ENCODE assay signal across 27 cellular contexts in the genomic region with DNA sequence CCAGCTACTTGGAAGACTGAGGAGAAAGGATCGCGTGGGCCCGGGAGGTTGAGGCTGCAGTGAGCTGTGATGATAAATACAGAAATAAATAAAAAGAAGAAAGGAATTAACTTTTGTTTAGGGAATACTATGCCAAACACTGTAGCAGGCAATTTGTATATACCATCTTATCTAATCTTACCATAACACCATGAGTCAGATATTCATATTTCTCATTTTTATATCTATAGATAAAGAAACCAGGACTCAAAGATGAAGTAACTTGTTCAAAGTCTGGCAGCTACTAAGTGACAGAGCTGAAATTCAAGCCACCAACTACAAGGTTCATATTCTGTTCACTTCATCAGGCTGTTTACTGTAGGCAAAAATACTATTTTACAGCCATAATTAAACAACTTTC.
DNase-seq lines count a peak whose midpoint lies in the region; ATAC-seq and TF ChIP-seq lines count a peak whose summit lies in the region.
"Had no signal": no experiment of that assay in that cellular context is flagged by ENCODE, and none has a peak within 500 bp of the region (broad histone marks: within the 10 kb centered on the region; RNA-seq: fewer than 3 reads in every experiment).

No MANE protein-coding gene starts in this region.

- H2AFZ ChIP-seq in IMR-90 (replicated peaks; ENCODE audit: low read length, poor library complexity), result no peak overlapping the region

- dilution Hi-C loops in IMR-90 (cut with HindIII; ENCODE audit: low sequenced_read_pairs, unreplicated experiment), result no loop called here

- no TSS peak for BruUV-seq in IMR-90 (replicated peaks; lab: Mats Ljungman, UMichigan)

- H3K9me3 ChIP-seq in IMR-90 (ENCODE audit: control insufficient read depth, insufficient read depth, low read length), result no peaks in the 10 kb centered on the region
- H3K9me3 ChIP-seq: esophagus squamous epithelium, SK-N-SH, suprapubic skin had no signal

- no peak for TF ChIP-seq RAD21 in IMR-90 (IDR thresholded peaks at IDR 0.05; ENCODE audit: low read length)

- no CpG with 5 or more reads among the region's 3 CpGs for WGBS in IMR-90 (ENCODE audit: extremely low coverage in 2 of 2, insufficient read length in 1 of 2), 2 experiments

- peak overlapping the region; percentile 32; the same call in 1 of the 2 replicates for H3K4ac ChIP-seq in IMR-90 (ENCODE audit: low read depth, low read length)

- no peak for TF ChIP-seq POLR2A in IMR-90 (IDR thresholded peaks at IDR 0.05; ENCODE audit: low read depth, low read length)

- H3K79me1 ChIP-seq in IMR-90 (ENCODE audit: low read depth in 1 of 2, low read length in 2 of 2), result peaks cover 8 to 15% of the 10 kb centered on the region in 2 experiments; a peak in 3 of 4 replicates

- peaks cover 10% of the 10 kb centered on the region; the same call in 1 of the 2 replicates for H3K9me1 ChIP-seq in IMR-90 (ENCODE audit: insufficient read depth, low read length)

- no peak overlapping the region for H4K8ac ChIP-seq in IMR-90 (ENCODE audit: low read depth in 2 of 2, low read length in 2 of 2)

- H3K18ac ChIP-seq in IMR-90 (ENCODE audit: low read depth, low read length), result no peak overlapping the region

- H2AK5ac ChIP-seq in IMR-90 (ENCODE audit: low read depth, low read length), result no peak overlapping the region

- peaks cover 18 to 26% of the 10 kb centered on the region in 2 donors for H3K36me3 Mint-ChIP-seq in activated T-cell treated with anti-CD3 and anti-CD28 coated beads, Interleukin-2, amount 50 U/mL, for 72 hours (ENCODE audit: insufficient read depth in 2 of 2)
- H3K36me3 Mint-ChIP-seq in activated naive CD8-positive, alpha-beta T cell, result peaks cover 10% of the 10 kb centered on the region
- H3K36me3 Mint-ChIP-seq in naive thymus-derived CD8-positive, alpha-beta T cell, result peaks cover 0 to 14% (median 8%) of the 10 kb centered on the region in 3 donors
- H3K36me3 Mint-ChIP-seq: mesothelial cell of epicardium had no signal

- no peaks in the 10 kb centered on the region for H3K36me3 ChIP-seq in IMR-90 (ENCODE audit: control insufficient read depth, insufficient read depth, low read length)
- H3K36me3 ChIP-seq: BLaER1, esophagus squamous epithelium, suprapubic skin had no signal

- H3K27ac ChIP-seq in IMR-90 (ENCODE audit: insufficient read depth, low read length), result no peak overlapping the region; the same call in 1 of the 2 replicates
- H3K27ac ChIP-seq: BLaER1, esophagus squamous epithelium, suprapubic skin had no signal

- no peak overlapping the region for H2BK15ac ChIP-seq in IMR-90 (ENCODE audit: low read depth, low read length)

- no peaks in the 10 kb centered on the region for H3K27me3 ChIP-seq in IMR-90 (ENCODE audit: control insufficient read depth, insufficient read depth, low read length)
- H3K27me3 ChIP-seq: BLaER1, esophagus squamous epithelium, suprapubic skin had no signal

- H4K20me1 ChIP-seq in IMR-90 (ENCODE audit: insufficient read depth, low read length), result no peaks in the 10 kb centered on the region
- H4K20me1 ChIP-seq: BLaER1 had no signal

- H3K4me2 ChIP-seq in IMR-90 (ENCODE audit: low read depth, low read length), result no peak overlapping the region; the same call in 1 of the 2 replicates
- H3K4me2 ChIP-seq: BLaER1, SK-N-SH, smooth muscle cell had no signal

- H3K9me3 Mint-ChIP-seq in activated T-cell treated with anti-CD3 and anti-CD28 coated beads, Interleukin-2, amount 50 U/mL, for 72 hours, result peaks cover 0 to 4% of the 10 kb centered on the region in 2 donors
- H3K9me3 Mint-ChIP-seq in activated naive CD8-positive, alpha-beta T cell (ENCODE audit: low read depth), result peaks cover 10% of the 10 kb centered on the region
- peaks cover 3 to 30% (median 12%) of the 10 kb centered on the region in 9 donors for H3K9me3 Mint-ChIP-seq in naive thymus-derived CD8-positive, alpha-beta T cell
- H3K9me3 Mint-ChIP-seq: endodermal cell had no signal

- no peak overlapping the region for H3K23ac ChIP-seq in IMR-90 (ENCODE audit: low read depth, low read length)

- POLR2A ChIA-PET in IMR-90 (lab: Charles Lee; ENCODE audit: unreplicated experiment), result no interaction called here
- POLR2A ChIA-PET in naive thymus-derived CD8-positive, alpha-beta T cell (lab: Charles Lee), result interaction anchor here (0.6 to 8.6 kb wide), 5 partner anchors 10 to 530 kb away, joined by 3 to 152 read pairs (median 4); a partner anchor contains a TSS

- peak overlapping the region; percentile 36; the same call in 1 of the 2 replicates for H4K5ac ChIP-seq in IMR-90 (ENCODE audit: low read depth, low read length)

- peak overlapping the region; percentile 42 for H2BK120ac ChIP-seq in IMR-90 (ENCODE audit: low read depth, low read length)

- in situ Hi-C loops in IMR-90 (cut with MboI; ENCODE audit: low sequenced_read_pairs), result loop anchor here (10.0 kb wide), 1 partner anchor 117 kb away; a partner anchor contains a TSS

- intact Hi-C loops in IMR-90 (cut with micrococcal nuclease), result loop anchor here (10.0 kb wide), 1 partner anchor 397 kb away; no protein-coding TSS in a partner anchor

- peak overlapping the region; percentile 62 for H3K27ac Mint-ChIP-seq in activated T-cell treated with anti-CD3 and anti-CD28 coated beads, Interleukin-2, amount 50 U/mL, for 72 hours
- H3K27ac Mint-ChIP-seq in activated naive CD8-positive, alpha-beta T cell, result peak overlapping the region; percentile 58
- peak overlapping the region; percentile 53 to 100 (median 94) for H3K27ac Mint-ChIP-seq in naive thymus-derived CD8-positive, alpha-beta T cell
- H3K27ac Mint-ChIP-seq: endodermal cell, mesothelial cell of epicardium had no signal

- TF ChIP-seq CTCF in IMR-90 (conservative IDR thresholded peaks at IDR 0.05; ENCODE audit: low read depth, low read length), result no peak

- H2BK20ac ChIP-seq in IMR-90 (ENCODE audit: low read depth, low read length), result 0 out of 2 replicates have a peak overlapping the region, but pooled peaks have one; percentile 67

- H3K4me1 Mint-ChIP-seq in activated T-cell treated with anti-CD3 and anti-CD28 coated beads, Interleukin-2, amount 50 U/mL, for 72 hours (ENCODE audit: low read depth), result peaks cover 100% of the 10 kb centered on the region
- H3K4me1 Mint-ChIP-seq in activated naive CD8-positive, alpha-beta T cell (ENCODE audit: low read depth), result peaks cover 75% of the 10 kb centered on the region
- H3K4me1 Mint-ChIP-seq in naive thymus-derived CD8-positive, alpha-beta T cell, result peaks cover 34 to 83% (median 76%) of the 10 kb centered on the region in 4 donors

- peak overlapping the region; percentile 64 to 98 for H3K4me3 Mint-ChIP-seq in activated T-cell treated with anti-CD3 and anti-CD28 coated beads, Interleukin-2, amount 50 U/mL, for 72 hours
- H3K4me3 Mint-ChIP-seq in activated naive CD8-positive, alpha-beta T cell, result no peak overlapping the region
- peak overlapping the region in 1 of 10 donors; percentile 91 for H3K4me3 Mint-ChIP-seq in naive thymus-derived CD8-positive, alpha-beta T cell
- H3K4me3 Mint-ChIP-seq: activated B cell treated with CpG ODN at 0.5 μM for 24 hours, endodermal cell, mesothelial cell of epicardium, nephron had no signal

- CTCF ChIA-PET in IMR-90 (lab: Yijun Ruan, JAX), result no interaction called here

- DNase-seq in activated T-cell treated with anti-CD3 and anti-CD28 coated beads, Interleukin-2, amount 50 U/mL, for 72 hours, result no peak
- DNase-seq in activated T-cell treated with anti-CD3 and anti-CD28 coated beads, Interleukin-2, amount 50 U/mL, for 1 hour, result no peak
- DNase-seq in IMR-90, result no peak
- no peak for DNase-seq in naive thymus-derived CD8-positive, alpha-beta T cell
- DNase-seq: activated B cell treated with CpG ODN at 0.5 μM for 24 hours; anterior cingulate cortex; cortex of kidney; EL; endodermal cell; esophagus squamous epithelium; HCEC 1CT; left ventricle myocardium superior; NCI-H1105; NCI-H2029 treated with DMSO at 0.1 percent for 48 hours; NCI-H345; NCI-H774; SK-N-SH; stimulated activated CD4-positive, alpha-beta T cell treated with anti-CD3 and anti-CD28 coated beads, Interleukin-2, amount 100 ng/mL, for 24 hours; T-helper 9 cell had no signal

- no peak overlapping the region for H2AK9ac ChIP-seq in IMR-90 (replicated peaks; ENCODE audit: low read depth, low read length, poor library complexity)

- H3K27me3 Mint-ChIP-seq in activated T-cell treated with anti-CD3 and anti-CD28 coated beads, Interleukin-2, amount 50 U/mL, for 72 hours (ENCODE audit: low read depth), result no peaks in the 10 kb centered on the region
- no peaks in the 10 kb centered on the region for H3K27me3 Mint-ChIP-seq in activated naive CD8-positive, alpha-beta T cell
- H3K27me3 Mint-ChIP-seq in naive thymus-derived CD8-positive, alpha-beta T cell, result no peaks in the 10 kb centered on the region
- H3K27me3 Mint-ChIP-seq: activated B cell treated with CpG ODN at 0.5 μM for 24 hours had no signal

- no peak overlapping the region for H3K14ac ChIP-seq in IMR-90 (replicated peaks; ENCODE audit: low read depth, low read length)

- H3K56ac ChIP-seq in IMR-90 (ENCODE audit: extremely low read depth, insufficient read depth, low read length), result no peak overlapping the region

- H2BK5ac ChIP-seq in IMR-90 (ENCODE audit: low read depth, low read length, poor library complexity, severe bottlenecking), result no peak overlapping the region

- H4K91ac ChIP-seq in IMR-90 (ENCODE audit: insufficient read depth, low read depth, low read length), result no peak overlapping the region

- ATAC-seq in activated T-cell treated with anti-CD3 and anti-CD28 coated beads, Interleukin-2, amount 50 U/mL, for 72 hours (replicated peaks in 1 of 2), result no peak
- ATAC-seq in IMR-90 (ENCODE audit: low read depth), result no peak; the same call in 1 of the 2 replicates
- no peak for ATAC-seq in naive thymus-derived CD8-positive, alpha-beta T cell
- no peak for ATAC-seq in HG03439 (IDR thresholded peaks at IDR 0.05; ENCODE audit: unreplicated experiment)
- ATAC-seq in GM18502 (IDR thresholded peaks at IDR 0.05; ENCODE audit: poor library complexity, unreplicated experiment), result no peak
- ATAC-seq: left ventricle myocardium superior had no signal

- H3K4me3 ChIP-seq in IMR-90 (ENCODE audit: insufficient read depth, low read depth, low read length), result no peak overlapping the region
- H3K4me3 ChIP-seq: BLaER1, esophagus squamous epithelium, smooth muscle cell, suprapubic skin had no signal

- no peak overlapping the region for H3K9ac ChIP-seq in IMR-90 (ENCODE audit: low read depth, low read length)
- H3K9ac ChIP-seq: BLaER1, SK-N-SH had no signal

- H3K4me1 ChIP-seq in IMR-90 (ENCODE audit: control insufficient read depth, insufficient read depth, low read length), result peaks cover 9% of the 10 kb centered on the region

TF ChIP-seq in IMR-90, 13 proteins besides CTCF, POLR2A, EP300 and RAD21 (continues in another document):
- TF ChIP-seq BHLHE40 (IDR thresholded peaks at IDR 0.05; ENCODE audit: low read depth, low read length) (no peak), NFE2L2 (IDR thresholded peaks at IDR 0.05; ENCODE audit: low read depth, low read length) (no peak)
- TF ChIP-seq, protein P1, sequence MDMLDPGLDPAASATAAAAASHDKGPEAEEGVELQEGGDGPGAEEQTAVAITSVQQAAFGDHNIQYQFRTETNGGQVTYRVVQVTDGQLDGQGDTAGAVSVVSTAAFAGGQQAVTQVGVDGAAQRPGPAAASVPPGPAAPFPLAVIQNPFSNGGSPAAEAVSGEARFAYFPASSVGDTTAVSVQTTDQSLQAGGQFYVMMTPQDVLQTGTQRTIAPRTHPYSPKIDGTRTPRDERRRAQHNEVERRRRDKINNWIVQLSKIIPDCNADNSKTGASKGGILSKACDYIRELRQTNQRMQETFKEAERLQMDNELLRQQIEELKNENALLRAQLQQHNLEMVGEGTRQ (IDR thresholded peaks at IDR 0.05; ENCODE audit: low read depth, low read length), result no peak
